Comparison of ENCODE assay signal across 7 cellular contexts in genomic region chr3:23146163-23146562, GRCh38.
"Had no signal": no experiment of that assay in that cellular context is flagged by ENCODE, and none has a peak within 500 bp of the region (broad histone marks: within the 10 kb centered on the region; RNA-seq: fewer than 3 reads in every experiment).

No MANE protein-coding gene starts in this region.

- ATAC-seq: HCT116 had no signal

- H3K27ac ChIP-seq: GM23248 had no signal

- H3K9me3 ChIP-seq: HAP-1 had no signal

- H3K36me3 ChIP-seq: HAP-1 had no signal

- H3K4me3 ChIP-seq: GM23248, HAP-1 had no signal

- DNase-seq: GM23248, GOT3, H7, HFFc6, KG1 had no signal

- H3K9ac ChIP-seq: GM23248 had no signal

- H2AFZ ChIP-seq: GM23248 had no signal
